ENCODE assay signal across 20 cellular contexts in the genomic region with DNA sequence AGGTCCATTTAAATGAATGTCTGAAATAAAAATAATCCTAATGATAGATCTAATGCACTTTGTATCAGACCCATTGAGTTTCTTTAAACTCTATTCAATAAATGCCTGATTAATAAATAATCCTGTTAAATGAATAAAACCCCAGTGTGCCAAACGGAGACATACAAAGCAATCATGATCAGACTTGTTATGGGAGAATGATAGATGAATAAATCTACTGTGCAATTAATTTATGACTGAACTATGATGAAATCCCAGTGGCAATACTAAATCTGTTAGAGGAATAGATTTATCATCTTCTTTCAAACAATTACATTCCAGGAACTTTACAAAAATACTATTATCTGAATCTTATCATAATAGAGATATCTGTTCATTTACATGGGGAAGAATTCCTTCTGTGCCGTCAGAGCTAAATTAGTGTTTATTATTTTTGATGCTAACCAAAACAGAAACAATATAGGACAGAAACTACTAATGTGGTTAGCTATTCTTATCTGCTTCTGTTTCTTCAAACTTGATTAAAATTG.
A peak's percentile ranks its signal among the peaks of the same experiment; 100 is the strongest.
DNase-seq lines count a peak whose midpoint lies in the region; ATAC-seq, FAIRE-seq and TF ChIP-seq lines count a peak whose summit lies in the region.
"Had no signal": no experiment of that assay in that cellular context is flagged by ENCODE, and none has a peak within 500 bp of the region (broad histone marks: within the 10 kb centered on the region; RNA-seq: fewer than 3 reads in every experiment).

No MANE protein-coding gene starts in this region.

- no peaks in the 10 kb centered on the region for H3K27me3 ChIP-seq in SK-N-SH (ENCODE audit: insufficient read depth)
- H3K27me3 ChIP-seq in PC-3 (ENCODE audit: low read length) = no peaks in the 10 kb centered on the region
- H3K27me3 ChIP-seq in bronchial epithelial cell (ENCODE audit: control insufficient read depth, insufficient read depth, low read length) = no peaks in the 10 kb centered on the region

- H3K27ac ChIP-seq in SK-N-SH (ENCODE audit: low read depth in 2 of 2, low read length in 1 of 2) (peak overlapping the region in 1 of 2 experiments; percentile 25; a peak in 2 of 4 replicates), PC-3 (ENCODE audit: low read length) (no peak overlapping the region)
- H3K27ac ChIP-seq: 22Rv1, SJSA1 had no signal

- CTCF ChIA-PET in SK-N-SH (lab: Yijun Ruan, JAX) = interaction anchor here (0.6 to 2.4 kb wide), 9 partner anchors 9 to 385 kb away, joined by 3 to 9 read pairs (median 3); no protein-coding TSS in a partner anchor
- CTCF ChIA-PET in PC-3 (lab: Charles Lee) = no interaction called here

- no peaks in the 10 kb centered on the region for H3K9me3 ChIP-seq in SK-N-SH
- H3K9me3 ChIP-seq in PC-3 (ENCODE audit: low read length) = no peaks in the 10 kb centered on the region
- H3K9me3 ChIP-seq: SJSA1 had no signal

- POLR2A ChIA-PET in SK-N-SH (lab: Yijun Ruan, JAX) (no interaction called here), PC-3 (lab: Charles Lee; ENCODE audit: unreplicated experiment) (no interaction called here)

- BruUV-seq in PC-3 (replicated peaks; lab: Mats Ljungman, UMichigan) = no TSS peak

- no peak for TF ChIP-seq RAD21 in SK-N-SH (IDR thresholded peaks at IDR 0.05; ENCODE audit: low read length)

- H3K9me2 ChIP-seq in SK-N-SH (no peaks in the 10 kb centered on the region), PC-3 (replicated peaks; ENCODE audit: low read length) (no peaks in the 10 kb centered on the region)

- peak in 1 of 2 experiments; percentile 24; a peak in 1 of 4 replicates for TF ChIP-seq EP300 in SK-N-SH (IDR thresholded peaks at IDR 0.05; ENCODE audit: borderline replicate concordance in 1 of 2, low read depth in 1 of 2, low read length in 1 of 2)

- H4K20me1 ChIP-seq in SK-N-SH (ENCODE audit: insufficient read depth) (no peaks in the 10 kb centered on the region), PC-3 (ENCODE audit: low read length) (no peaks in the 10 kb centered on the region)

- FAIRE-seq in bronchial epithelial cell (lab: Jason Lieb, UNC) = no peak
- peak; percentile 74 for FAIRE-seq in islet of Langerhans (lab: Jason Lieb, UNC)
- FAIRE-seq: RCC 7860 had no signal

- no peaks in the 10 kb centered on the region for H3K36me3 ChIP-seq in SK-N-SH (replicated peaks in 1 of 2; ENCODE audit: control insufficient read depth in 1 of 2, insufficient read depth in 2 of 2, low read length in 1 of 2)
- H3K36me3 ChIP-seq in PC-3 (ENCODE audit: low read depth, low read length) = no peaks in the 10 kb centered on the region
- no peaks in the 10 kb centered on the region for H3K36me3 ChIP-seq in bronchial epithelial cell (ENCODE audit: control insufficient read depth, insufficient read depth, low read length)
- H3K36me3 ChIP-seq: SJSA1 had no signal

- H3K4me3 ChIP-seq in SK-N-SH (ENCODE audit: low read depth in 2 of 2, low read length in 1 of 2) (no peak overlapping the region), PC-3 (ENCODE audit: low read length) (no peak overlapping the region), bronchial epithelial cell (ENCODE audit: low read depth, low read length) (no peak overlapping the region)
- H3K4me3 ChIP-seq: SJSA1 had no signal

- H3K9ac ChIP-seq in SK-N-SH (no peak overlapping the region), PC-3 (ENCODE audit: low read length) (no peak overlapping the region)

- peaks cover 0 to 30% of the 10 kb centered on the region in 2 experiments; a peak in 2 of 4 replicates for H3K4me1 ChIP-seq in SK-N-SH (ENCODE audit: control insufficient read depth in 1 of 2, insufficient read depth in 2 of 2, low read depth in 1 of 2, low read length in 1 of 2)
- peaks cover 31% of the 10 kb centered on the region for H3K4me1 ChIP-seq in PC-3 (ENCODE audit: insufficient read depth, low read length)
- H3K4me1 ChIP-seq: SJSA1 had no signal

- 73% methylated on average over 2 of the region's 2 CpGs for WGBS in SK-N-SH (ENCODE audit: low lambda C conversion rate)

- H3F3A ChIP-seq in SK-N-SH (replicated peaks; ENCODE audit: insufficient read depth) (peaks cover 6% of the 10 kb centered on the region), PC-3 (ENCODE audit: low read length, unreplicated experiment) (no peaks in the 10 kb centered on the region)

- H3K79me2 ChIP-seq in SK-N-SH (ENCODE audit: insufficient read depth) (no peaks in the 10 kb centered on the region), PC-3 (ENCODE audit: low read length) (no peaks in the 10 kb centered on the region)

- H3K4me2 ChIP-seq in SK-N-SH (no peak overlapping the region), PC-3 (ENCODE audit: low read length) (peak overlapping the region; percentile 10)

- DNase-seq in SK-N-SH (no peak), PC-3 (no peak), bronchial epithelial cell (ENCODE audit: low read depth) (peak; percentile 70), iPS-NIHi11 (ENCODE audit: low spot score) (no peak), AG20443 (ENCODE audit: low spot score) (no peak)
- DNase-seq: EL, GF-D8, MV-4-11, NCI-H1105 treated with DMSO at 0.1 percent for 48 hours, NCI-H2029 treated with DMSO at 0.1 percent for 48 hours, NCI-H345, NCI-H524, NCI-H774 had no signal

- ATAC-seq in SK-N-SH treated with all-trans-retinoic acid at 6 μM for 48 hours = no peak
- no peak for ATAC-seq in PC-3
- ATAC-seq in GM19397 (IDR thresholded peaks at IDR 0.05; ENCODE audit: unreplicated experiment) = no peak
- ATAC-seq: Right ventricle myocardium inferior had no signal

- TF ChIP-seq CTCF in SK-N-SH (IDR thresholded peaks at IDR 0.05) (no peak), PC-3 (conservative IDR thresholded peaks at IDR 0.05; ENCODE audit: low read depth, low read length) (no peak), bronchial epithelial cell (IDR thresholded peaks at IDR 0.05; ENCODE audit: insufficient read depth, low read length, severe bottlenecking) (no peak)

- H2AFZ ChIP-seq in SK-N-SH (ENCODE audit: low read depth) = no peak overlapping the region
- no peak overlapping the region for H2AFZ ChIP-seq in PC-3 (ENCODE audit: low read length)

- intact Hi-C loops in PC-3 (cut with micrococcal nuclease) = no loop called here

TF ChIP-seq in SK-N-SH treated with all-trans-retinoic acid at 6 μM for 48 hours, 23 proteins besides CTCF, POLR2A, EP300 and RAD21 (continues in another document):
- TF ChIP-seq ISL1 (CRISPR knock-in tag; IDR thresholded peaks at IDR 0.05) (peak; percentile 97), SNAI2 (CRISPR knock-in tag; IDR thresholded peaks at IDR 0.05) (no peak), ZC3H10 (CRISPR knock-in tag; IDR thresholded peaks at IDR 0.05) (no peak), PPARA (CRISPR knock-in tag; IDR thresholded peaks at IDR 0.05; ENCODE audit: borderline replicate concordance) (no peak)
- TF ChIP-seq, protein P1, sequence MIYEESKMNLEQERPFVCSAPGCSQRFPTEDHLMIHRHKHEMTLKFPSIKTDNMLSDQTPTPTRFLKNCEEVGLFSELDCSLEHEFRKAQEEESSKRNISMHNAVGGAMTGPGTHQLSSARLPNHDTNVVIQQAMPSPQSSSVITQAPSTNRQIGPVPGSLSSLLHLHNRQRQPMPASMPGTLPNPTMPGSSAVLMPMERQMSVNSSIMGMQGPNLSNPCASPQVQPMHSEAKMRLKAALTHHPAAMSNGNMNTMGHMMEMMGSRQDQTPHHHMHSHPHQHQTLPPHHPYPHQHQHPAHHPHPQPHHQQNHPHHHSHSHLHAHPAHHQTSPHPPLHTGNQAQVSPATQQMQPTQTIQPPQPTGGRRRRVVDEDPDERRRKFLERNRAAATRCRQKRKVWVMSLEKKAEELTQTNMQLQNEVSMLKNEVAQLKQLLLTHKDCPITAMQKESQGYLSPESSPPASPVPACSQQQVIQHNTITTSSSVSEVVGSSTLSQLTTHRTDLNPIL (CRISPR knock-in tag; IDR thresholded peaks at IDR 0.05; ENCODE audit: low read depth) = peak; percentile 79

TF ChIP-seq in SK-N-SH, 30 proteins besides CTCF, POLR2A, EP300 and RAD21 (continues in another document):
- TF ChIP-seq, protein P2, sequence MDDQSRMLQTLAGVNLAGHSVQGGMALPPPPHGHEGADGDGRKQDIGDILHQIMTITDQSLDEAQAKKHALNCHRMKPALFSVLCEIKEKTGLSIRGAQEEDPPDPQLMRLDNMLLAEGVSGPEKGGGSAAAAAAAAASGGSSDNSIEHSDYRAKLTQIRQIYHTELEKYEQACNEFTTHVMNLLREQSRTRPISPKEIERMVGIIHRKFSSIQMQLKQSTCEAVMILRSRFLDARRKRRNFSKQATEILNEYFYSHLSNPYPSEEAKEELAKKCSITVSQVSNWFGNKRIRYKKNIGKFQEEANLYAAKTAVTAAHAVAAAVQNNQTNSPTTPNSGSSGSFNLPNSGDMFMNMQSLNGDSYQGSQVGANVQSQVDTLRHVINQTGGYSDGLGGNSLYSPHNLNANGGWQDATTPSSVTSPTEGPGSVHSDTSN (IDR thresholded peaks at IDR 0.05) = no peak
- TF ChIP-seq TEAD4 (IDR thresholded peaks at IDR 0.05; ENCODE audit: borderline replicate concordance, insufficient read depth) (no peak), NRF1 (IDR thresholded peaks at IDR 0.05; ENCODE audit: low read depth, low read length) (no peak)
- TF ChIP-seq, protein P3, sequence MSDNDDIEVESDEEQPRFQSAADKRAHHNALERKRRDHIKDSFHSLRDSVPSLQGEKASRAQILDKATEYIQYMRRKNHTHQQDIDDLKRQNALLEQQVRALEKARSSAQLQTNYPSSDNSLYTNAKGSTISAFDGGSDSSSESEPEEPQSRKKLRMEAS (IDR thresholded peaks at IDR 0.05; ENCODE audit: low read depth) = no peak
- TF ChIP-seq, protein P4, sequence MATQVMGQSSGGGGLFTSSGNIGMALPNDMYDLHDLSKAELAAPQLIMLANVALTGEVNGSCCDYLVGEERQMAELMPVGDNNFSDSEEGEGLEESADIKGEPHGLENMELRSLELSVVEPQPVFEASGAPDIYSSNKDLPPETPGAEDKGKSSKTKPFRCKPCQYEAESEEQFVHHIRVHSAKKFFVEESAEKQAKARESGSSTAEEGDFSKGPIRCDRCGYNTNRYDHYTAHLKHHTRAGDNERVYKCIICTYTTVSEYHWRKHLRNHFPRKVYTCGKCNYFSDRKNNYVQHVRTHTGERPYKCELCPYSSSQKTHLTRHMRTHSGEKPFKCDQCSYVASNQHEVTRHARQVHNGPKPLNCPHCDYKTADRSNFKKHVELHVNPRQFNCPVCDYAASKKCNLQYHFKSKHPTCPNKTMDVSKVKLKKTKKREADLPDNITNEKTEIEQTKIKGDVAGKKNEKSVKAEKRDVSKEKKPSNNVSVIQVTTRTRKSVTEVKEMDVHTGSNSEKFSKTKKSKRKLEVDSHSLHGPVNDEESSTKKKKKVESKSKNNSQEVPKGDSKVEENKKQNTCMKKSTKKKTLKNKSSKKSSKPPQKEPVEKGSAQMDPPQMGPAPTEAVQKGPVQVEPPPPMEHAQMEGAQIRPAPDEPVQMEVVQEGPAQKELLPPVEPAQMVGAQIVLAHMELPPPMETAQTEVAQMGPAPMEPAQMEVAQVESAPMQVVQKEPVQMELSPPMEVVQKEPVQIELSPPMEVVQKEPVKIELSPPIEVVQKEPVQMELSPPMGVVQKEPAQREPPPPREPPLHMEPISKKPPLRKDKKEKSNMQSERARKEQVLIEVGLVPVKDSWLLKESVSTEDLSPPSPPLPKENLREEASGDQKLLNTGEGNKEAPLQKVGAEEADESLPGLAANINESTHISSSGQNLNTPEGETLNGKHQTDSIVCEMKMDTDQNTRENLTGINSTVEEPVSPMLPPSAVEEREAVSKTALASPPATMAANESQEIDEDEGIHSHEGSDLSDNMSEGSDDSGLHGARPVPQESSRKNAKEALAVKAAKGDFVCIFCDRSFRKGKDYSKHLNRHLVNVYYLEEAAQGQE (IDR thresholded peaks at IDR 0.05; ENCODE audit: low read depth, low read length) = no peak
